13 cellular contexts compared by ENCODE assay signal in genomic region chr15:52728899-52729298, GRCh38. TPM values are rescaled to one million over a fixed set of nuclear protein-coding genes. Genes with fewer than 3 reads are reported as not detected.
DNase-seq lines count a peak whose midpoint lies in the region; ATAC-seq and TF ChIP-seq lines count a peak whose summit lies in the region.
"Had no signal": no experiment of that assay in that cellular context is flagged by ENCODE, and none has a peak within 500 bp of the region (broad histone marks: within the 10 kb centered on the region; RNA-seq: fewer than 3 reads in every experiment).

No MANE protein-coding gene starts in this region.

- H3K9me3 ChIP-seq in right lobe of liver, result no peaks in the 10 kb centered on the region

- intact Hi-C loops in right lobe of liver (cut with DNase I), result no loop called here

- no peak overlapping the region for H3K27ac ChIP-seq in right lobe of liver

- no peak for TF ChIP-seq POLR2A in right lobe of liver (IDR thresholded peaks at IDR 0.05)

- H3K27me3 ChIP-seq in right lobe of liver, result no peaks in the 10 kb centered on the region

- peaks cover 6% of the 10 kb centered on the region for H3K27me3 Mint-ChIP-seq in T-helper 2 cell treated with Interferon-gamma antibody and Interleukin-4, amounts not matched to agents 5 μg/mL and 100 μg/mL, for 36 hours (ENCODE audit: low read depth)

- H3K4me1 ChIP-seq in right lobe of liver, result peaks cover 0 to 22% (median 12%) of the 10 kb centered on the region in 4 donors
- H3K4me1 ChIP-seq: HAP-1 had no signal

- ATAC-seq in esophagus mucosa (peak; percentile 49), right lobe of liver (no peak)
- ATAC-seq: activated T-cell treated with anti-CD3 and anti-CD28 coated beads, Interleukin-2, amount 50 U/mL, for 4 hours had no signal

- peak; percentile 60 for DNase-seq in A172 (ENCODE audit: low spot score)
- peak; percentile 37 for DNase-seq in GM04503 (ENCODE audit: low read depth)
- DNase-seq in RPMI7951 (ENCODE audit: low read depth), result peak; percentile 74
- DNase-seq in NK-92 treated with Interleukin-12 subunit alpha and Interleukin-12 subunit beta, amount 100 ng/mL, for 24 hours (lab: John Stamatoyannopoulos, UW), result no peak
- no peak for DNase-seq in T-helper 2 cell treated with Interferon-gamma antibody and Interleukin-4, amounts not matched to agents 5 μg/mL and 100 μg/mL, for 36 hours (ENCODE audit: low spot score)
- DNase-seq in NCI-H345 treated with DMSO at 0.1 percent for 48 hours (lab: John Stamatoyannopoulos, UW; ENCODE audit: unreplicated experiment), result no peak
- DNase-seq in right lobe of liver, result no peak
- DNase-seq: activated T-cell treated with anti-CD3 and anti-CD28 coated beads, Interleukin-2, amount 50 U/mL, for 4 hours; AML-193; aorta had no signal

- peaks cover 27% of the 10 kb centered on the region for H3K4me1 Mint-ChIP-seq in T-helper 2 cell treated with Interferon-gamma antibody and Interleukin-4, amounts not matched to agents 5 μg/mL and 100 μg/mL, for 36 hours (ENCODE audit: low read depth)
- H3K4me1 Mint-ChIP-seq: mesothelial cell of epicardium had no signal

- H3K27ac Mint-ChIP-seq in T-helper 2 cell treated with Interferon-gamma antibody and Interleukin-4, amounts not matched to agents 5 μg/mL and 100 μg/mL, for 36 hours, result no peak overlapping the region
- H3K27ac Mint-ChIP-seq: mesothelial cell of epicardium had no signal

- no peaks in the 10 kb centered on the region for H3K36me3 ChIP-seq in right lobe of liver
- H3K36me3 ChIP-seq: HAP-1 had no signal

- no peaks in the 10 kb centered on the region for H3K36me3 Mint-ChIP-seq in T-helper 2 cell treated with Interferon-gamma antibody and Interleukin-4, amounts not matched to agents 5 μg/mL and 100 μg/mL, for 36 hours (ENCODE audit: low read depth)
- H3K36me3 Mint-ChIP-seq: mesothelial cell of epicardium had no signal

- no peak for TF ChIP-seq CTCF in right lobe of liver (IDR thresholded peaks at IDR 0.05)

- H3K4me3 Mint-ChIP-seq in T-helper 2 cell treated with Interferon-gamma antibody and Interleukin-4, amounts not matched to agents 5 μg/mL and 100 μg/mL, for 36 hours, result no peak overlapping the region
- H3K4me3 Mint-ChIP-seq: activated T-cell treated with anti-CD3 and anti-CD28 coated beads, Interleukin-2, amount 50 U/mL, for 4 hours; mesothelial cell of epicardium had no signal

- H3K4me3 ChIP-seq in right lobe of liver, result no peak overlapping the region
- H3K4me3 ChIP-seq: HAP-1 had no signal

- no peaks in the 10 kb centered on the region for H3K9me3 Mint-ChIP-seq in T-helper 2 cell treated with Interferon-gamma antibody and Interleukin-4, amounts not matched to agents 5 μg/mL and 100 μg/mL, for 36 hours
- H3K9me3 Mint-ChIP-seq: activated T-cell treated with anti-CD3 and anti-CD28 coated beads, Interleukin-2, amount 50 U/mL, for 4 hours had no signal

- WGBS in right lobe of liver (ENCODE audit: insufficient coverage, low coverage, low lambda C conversion rate, missing lambda C conversion rate), result 78% methylated on average over 2 of the region's 2 CpGs

RNA-seq across cellular contexts. Expression of gene ATOSA, which starts 49.7 kb away (rescaled TPM):
- total RNA-seq in A172 (2014; rRNA removed; shearing (Covaris generic)), result 8.0 and 9.0 TPM in 2 replicates
- 9.6 and 11.4 TPM in 2 replicates for total RNA-seq in RPMI7951 (2014; rRNA removed; shearing (Covaris generic))
- total RNA-seq in esophagus mucosa (44.1 TPM), right lobe of liver (10 to 100 TPM; 18.9 to 52.9 (median 35.4) TPM)

Comparison
In these comparisons a context has a peak if more than half of its experiments do, and no peak if none do; other contexts are left out.
1. DNase-seq: peak in A172 (single experiment), GM04503 (single experiment) and RPMI7951 (single experiment); none in NK-92 treated with Interleukin-12 subunit alpha and Interleukin-12 subunit beta, amount 100 ng/mL, for 24 hours (single experiment), T-helper 2 cell treated with Interferon-gamma antibody and Interleukin-4, amounts not matched to agents 5 μg/mL and 100 μg/mL, for 36 hours (single experiment), NCI-H345 treated with DMSO at 0.1 percent for 48 hours (single experiment) and right lobe of liver (0 of 3).